ENCODE assay signal across 12 cellular contexts in the genomic region with DNA sequence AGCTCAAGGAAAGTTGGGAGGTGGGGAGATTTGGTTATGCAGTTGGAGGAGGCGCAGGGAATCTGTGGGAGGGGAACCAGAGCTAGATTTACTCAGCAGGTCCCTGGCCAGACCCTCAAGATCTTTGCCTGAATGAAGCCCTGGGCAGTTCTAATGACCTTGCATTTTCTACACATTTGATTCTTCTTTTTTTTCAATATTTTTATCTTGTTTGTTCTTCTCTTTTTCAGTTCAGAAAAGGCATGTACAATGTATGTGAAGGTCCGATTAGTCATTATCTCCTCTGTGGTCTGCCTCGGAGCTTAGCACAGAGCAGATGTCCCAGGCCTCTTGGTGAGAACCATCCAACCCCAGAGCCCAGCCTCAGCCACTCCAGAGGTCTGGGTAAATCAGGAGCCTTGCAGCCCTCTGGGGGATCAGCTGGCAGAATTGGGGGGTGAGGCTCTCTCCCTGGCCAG. TPM values are rescaled to one million over a fixed set of nuclear protein-coding genes. Genes with fewer than 3 reads are reported as not detected.
DNase-seq lines count a peak whose midpoint lies in the region; ATAC-seq, FAIRE-seq and TF ChIP-seq lines count a peak whose summit lies in the region.
"Had no signal": no experiment of that assay in that cellular context is flagged by ENCODE, and none has a peak within 500 bp of the region (broad histone marks: within the 10 kb centered on the region; RNA-seq: fewer than 3 reads in every experiment).

No MANE protein-coding gene starts in this region.

- H3K4me3 Mint-ChIP-seq in neural progenitor cell, result peak overlapping the region; percentile 25
- no peak overlapping the region for H3K4me3 Mint-ChIP-seq in MCF 10A (ENCODE audit: unreplicated experiment)
- H3K4me3 Mint-ChIP-seq: IgD-negative memory B cell had no signal

- H3K36me3 ChIP-seq in liver (ENCODE audit: control insufficient read depth in 4 of 4, insufficient read depth in 3 of 4, low read depth in 1 of 4, low read length in 3 of 4) (no peaks in the 10 kb centered on the region), HepG2 (replicated peaks in 1 of 2; ENCODE audit: control insufficient read depth in 1 of 2, insufficient read depth in 2 of 2, low read length in 2 of 2) (no peaks in the 10 kb centered on the region), neural progenitor cell (no peaks in the 10 kb centered on the region), vagina (no peaks in the 10 kb centered on the region)
- H3K36me3 ChIP-seq: tibial artery had no signal

- no peak for ATAC-seq in HepG2
- ATAC-seq: esophagus mucosa had no signal

- in situ Hi-C loops in HepG2 (cut with HindIII; ENCODE audit: extremely low pct_ligation_motif_present, low pct_unique_long_range_greater_than_20kb), result no loop called here

- H3K4me2 ChIP-seq in HepG2 (ENCODE audit: low read depth, low read length) (no peak overlapping the region), neural progenitor cell (peak overlapping the region; percentile 46)

- H2AFZ ChIP-seq in HepG2 (ENCODE audit: low read length) (no peak overlapping the region), neural progenitor cell (replicated peaks) (no peak overlapping the region)

- BruUV-seq in HepG2 (replicated peaks; lab: Mats Ljungman, UMichigan) (no TSS peak), MCF 10A (replicated peaks; lab: Mats Ljungman, UMichigan) (no TSS peak)

- FAIRE-seq in HepG2 (lab: Jason Lieb, UNC), result no peak

- TF ChIP-seq CTCF in liver (IDR thresholded peaks at IDR 0.05; ENCODE audit: low read depth, low read length, missing input control) (no peak), HepG2 (CRISPR knock-in tag; IDR thresholded peaks at IDR 0.05) (no peak), fibroblast of mammary gland (conservative IDR thresholded peaks at IDR 0.05; ENCODE audit: control insufficient read depth, insufficient read depth, low read depth, low read length) (no peak), neural progenitor cell (IDR thresholded peaks at IDR 0.05) (no peak), vagina (IDR thresholded peaks at IDR 0.05) (no peak), MCF 10A (IDR thresholded peaks at IDR 0.05; ENCODE audit: unreplicated experiment) (no peak)

- no peak for TF ChIP-seq RAD21 in liver (IDR thresholded peaks at IDR 0.05)
- TF ChIP-seq RAD21 in HepG2 (CRISPR knock-in tag; IDR thresholded peaks at IDR 0.05), result no peak

- no peaks in the 10 kb centered on the region for H4K20me1 ChIP-seq in HepG2 (ENCODE audit: insufficient read depth, low read length)
- no peaks in the 10 kb centered on the region for H4K20me1 ChIP-seq in neural progenitor cell (ENCODE audit: low read depth)

- peaks cover 6 to 38% (median 18%) of the 10 kb centered on the region in 4 donors for H3K4me1 ChIP-seq in liver (ENCODE audit: control insufficient read depth in 4 of 4, insufficient read depth in 4 of 4, low read length in 3 of 4)
- H3K4me1 ChIP-seq in HepG2 (ENCODE audit: insufficient read depth, low read length), result peaks cover 32% of the 10 kb centered on the region
- H3K4me1 ChIP-seq in neural progenitor cell, result peaks cover 38% of the 10 kb centered on the region
- peaks cover 14% of the 10 kb centered on the region for H3K4me1 ChIP-seq in vagina
- H3K4me1 ChIP-seq: tibial artery had no signal

- H3F3A ChIP-seq in neural progenitor cell (ENCODE audit: low read depth), result peaks cover 22% of the 10 kb centered on the region

- H3K27me3 ChIP-seq in liver (ENCODE audit: control insufficient read depth in 4 of 4, insufficient read depth in 4 of 4, low read length in 3 of 4) (no peaks in the 10 kb centered on the region), HepG2 (ENCODE audit: control insufficient read depth in 1 of 2, insufficient read depth in 2 of 2, low read length in 2 of 2) (no peaks in the 10 kb centered on the region), neural progenitor cell (no peaks in the 10 kb centered on the region), vagina (no peaks in the 10 kb centered on the region)
- H3K27me3 ChIP-seq: tibial artery had no signal

- DNase-seq in HepG2 (ENCODE audit: low spot score) (no peak), fibroblast of mammary gland (ENCODE audit: low read depth) (peak; percentile 64), neural progenitor cell (ENCODE audit: low spot score) (peak; percentile 10), vagina (ENCODE audit: extremely low spot score in 2 of 2) (no peak), DMS53 (lab: John Stamatoyannopoulos, UW) (no peak), SIG-M5 (lab: John Stamatoyannopoulos, UW) (no peak), MCF 10A (ENCODE audit: unreplicated experiment) (no peak)
- DNase-seq: activated naive CD4-positive, alpha-beta T cell treated with anti-CD3 and anti-CD28 coated beads, Interleukin-2, amount 50 U/mL, for 16 hours; tibial artery had no signal

- TF ChIP-seq EP300 in HepG2 (IDR thresholded peaks at IDR 0.05; ENCODE audit: low read depth in 2 of 2, low read length in 2 of 2), result no peak
- TF ChIP-seq EP300 in HepG2 (CRISPR knock-in tag; IDR thresholded peaks at IDR 0.05; ENCODE audit: borderline replicate concordance), result no peak

- peaks cover 10% of the 10 kb centered on the region for H3K27me3 Mint-ChIP-seq in neural progenitor cell (ENCODE audit: insufficient read depth, low read depth)
- no peaks in the 10 kb centered on the region for H3K27me3 Mint-ChIP-seq in MCF 10A (ENCODE audit: insufficient read depth, unreplicated experiment)
- H3K27me3 Mint-ChIP-seq: IgD-negative memory B cell had no signal

- H3K4me1 Mint-ChIP-seq in neural progenitor cell, result peaks cover 86% of the 10 kb centered on the region
- H3K4me1 Mint-ChIP-seq in MCF 10A (ENCODE audit: insufficient read depth, unreplicated experiment), result peaks cover 10% of the 10 kb centered on the region
- H3K4me1 Mint-ChIP-seq: IgD-negative memory B cell had no signal

- WGBS in liver, result 88% methylated on average over 3 of the region's 3 CpGs
- WGBS in HepG2 (ENCODE audit: low lambda C conversion rate), result 87% methylated on average over 3 of the region's 3 CpGs

- H3K36me3 Mint-ChIP-seq in neural progenitor cell (no peaks in the 10 kb centered on the region), MCF 10A (ENCODE audit: insufficient read depth, unreplicated experiment) (no peaks in the 10 kb centered on the region)
- H3K36me3 Mint-ChIP-seq: IgD-negative memory B cell had no signal

- intact Hi-C loops in HepG2 (cut with micrococcal nuclease; ENCODE audit: unreplicated experiment), result no loop called here
- intact Hi-C loops in vagina (cut with DNase I), result no loop called here
- intact Hi-C loops in MCF 10A (cut with micrococcal nuclease), result no loop called here

- H3K4me3 ChIP-seq in liver (ENCODE audit: low read depth in 1 of 3, low read length in 3 of 3) (no peak overlapping the region), HepG2 (replicated peaks in 1 of 3; ENCODE audit: insufficient read depth in 1 of 3, low read depth in 2 of 3, low read length in 3 of 3) (no peak overlapping the region), fibroblast of mammary gland (ENCODE audit: control insufficient read depth, low read depth, low read length) (no peak overlapping the region), neural progenitor cell (no peak overlapping the region), vagina (no peak overlapping the region)

- H3K79me2 ChIP-seq in HepG2 (ENCODE audit: insufficient read depth, low read length) (no peaks in the 10 kb centered on the region), neural progenitor cell (ENCODE audit: low read depth) (no peaks in the 10 kb centered on the region)

- H3K9me3 ChIP-seq in liver (ENCODE audit: control insufficient read depth in 4 of 4, low read length in 3 of 4), result no peaks in the 10 kb centered on the region
- no peaks in the 10 kb centered on the region for H3K9me3 ChIP-seq in HepG2 (ENCODE audit: low read length)
- H3K9me3 ChIP-seq in neural progenitor cell (ENCODE audit: low read depth), result no peaks in the 10 kb centered on the region
- no peaks in the 10 kb centered on the region for H3K9me3 ChIP-seq in vagina
- H3K9me3 ChIP-seq: tibial artery had no signal

- H3K9ac ChIP-seq in liver (ENCODE audit: low read depth in 1 of 2, low read length in 2 of 2) (no peak overlapping the region), HepG2 (ENCODE audit: insufficient read depth, low read depth, low read length) (no peak overlapping the region), neural progenitor cell (no peak overlapping the region)

- CTCF ChIA-PET in HepG2 (lab: Yijun Ruan, JAX; ENCODE audit: low intra/inter-chr PET ratio, low total read pairs) (no interaction called here), MCF 10A (lab: Yijun Ruan, JAX) (interaction anchor here (0.5 to 1.7 kb wide), 4 partner anchors 10 to 237 kb away, joined by 3 to 5 read pairs (median 4); no protein-coding TSS in a partner anchor)

- H3K27ac Mint-ChIP-seq in neural progenitor cell (peak overlapping the region; percentile 96), MCF 10A (ENCODE audit: low read depth, unreplicated experiment) (no peak overlapping the region)
- H3K27ac Mint-ChIP-seq: IgD-negative memory B cell had no signal

- peak overlapping the region; percentile 9 to 57 for H3K27ac ChIP-seq in liver (ENCODE audit: low read depth in 1 of 2, low read length in 2 of 2)
- no peak overlapping the region for H3K27ac ChIP-seq in HepG2 (ENCODE audit: extremely low read length, insufficient read depth, low read length)
- peak overlapping the region; percentile 79 for H3K27ac ChIP-seq in neural progenitor cell
- peak overlapping the region; percentile 69 for H3K27ac ChIP-seq in vagina
- H3K27ac ChIP-seq: tibial artery had no signal

- H3K9me3 Mint-ChIP-seq in neural progenitor cell (no peaks in the 10 kb centered on the region), MCF 10A (ENCODE audit: unreplicated experiment) (no peaks in the 10 kb centered on the region)
- H3K9me3 Mint-ChIP-seq: IgD-negative memory B cell had no signal

- POLR2A ChIA-PET in HepG2 (lab: Yijun Ruan, JAX) (interaction anchor here (1.7 kb wide), 1 partner anchor 8 kb away, joined by 5 read pairs; no protein-coding TSS in a partner anchor), MCF 10A (lab: Yijun Ruan, JAX) (no interaction called here)

- TF ChIP-seq POLR2A in HepG2 (IDR thresholded peaks at IDR 0.05; ENCODE audit: insufficient read depth in 1 of 2, low read depth in 2 of 2, low read length in 2 of 2) (no peak), vagina (IDR thresholded peaks at IDR 0.05) (no peak)

RNA-seq across cellular contexts. Expression of gene SERP2, which starts 24.2 kb away (rescaled TPM):
- 1 to 10 TPM; 2.0 to 2.8 TPM for total RNA-seq in liver
- polyA plus RNA-seq in liver, result 1 to 10 TPM; 4.3 to 4.6 TPM
- total RNA-seq in HepG2 (2016; rRNA removed; fragmentation: Illumina TruSeq; extraction: Trizol), result not detected in 2 replicates
- total RNA-seq in HepG2 (2016; cell fraction: cytosol; rRNA removed; fragmentation: Illumina TruSeq; extraction: Trizol; ENCODE audit: low read depth), result not detected in 2 replicates
- total RNA-seq in HepG2 (2016; cell fraction: insoluble cytoplasmic fraction; rRNA removed; fragmentation: Illumina TruSeq; extraction: Trizol), result not detected in 2 replicates
- total RNA-seq in HepG2 (2016; cell fraction: membrane; rRNA removed; fragmentation: Illumina TruSeq; extraction: Trizol), result not detected in 2 replicates
- not detected in 2 replicates for total RNA-seq in HepG2 (2016; cell fraction: nucleus; rRNA removed; fragmentation: Illumina TruSeq; extraction: Trizol)
- polyA plus RNA-seq in HepG2 (2011; rRNA removed), result not detected in 2 replicates
- polyA plus RNA-seq in HepG2 (2011; cell fraction: cytosol; rRNA removed), result not detected in 2 replicates
- polyA plus RNA-seq in HepG2 (2011; cell fraction: nucleus; rRNA removed), result not detected in 2 replicates
- not detected in 2 replicates for polyA plus RNA-seq in HepG2 (2012)
- polyA plus RNA-seq in HepG2 (2016; cell fraction: cytosol; fragmentation: Illumina TruSeq; extraction: Trizol; ENCODE audit: low read depth), result not detected in 2 replicates
- not detected in 2 replicates for polyA plus RNA-seq in HepG2 (2016; cell fraction: insoluble cytoplasmic fraction; fragmentation: Illumina TruSeq; extraction: Trizol; ENCODE audit: low read depth)
- polyA plus RNA-seq in HepG2 (2016; cell fraction: membrane; fragmentation: Illumina TruSeq; extraction: Trizol; ENCODE audit: low read depth), result not detected in 2 replicates
- polyA plus RNA-seq in HepG2 (2016; cell fraction: nucleus; fragmentation: Illumina TruSeq; extraction: Trizol; ENCODE audit: insufficient read depth, low read depth), result not detected in 2 replicates
- not detected in 2 replicates for polyA minus RNA-seq in HepG2 (2011; rRNA and poly(A)+ RNA removed; ENCODE audit: low replicate concordance)
- not detected in 2 replicates for polyA minus RNA-seq in HepG2 (2011; cell fraction: cytosol; rRNA and poly(A)+ RNA removed)
- not detected in 2 replicates for polyA minus RNA-seq in HepG2 (2011; cell fraction: nucleus; rRNA and poly(A)+ RNA removed)
- 2.5 and 8.1 TPM in 2 replicates for total RNA-seq in neural progenitor cell (ENCODE audit: low replicate concordance)
- total RNA-seq in vagina, result 13.8 TPM
- not detected in 2 replicates for total RNA-seq in MCF 10A (2022)
- polyA plus RNA-seq: IgD-negative memory B cell had no signal

Comparison
In these comparisons a context has a peak if more than half of its experiments do, and no peak if none do; other contexts are left out.
1. DNase-seq: peak in fibroblast of mammary gland (single experiment) and neural progenitor cell (single experiment); none in HepG2 (single experiment), vagina (0 of 2), DMS53 (single experiment), SIG-M5 (single experiment) and MCF 10A (single experiment).